ENCODE assay signal across 8 cellular contexts in the genomic region with DNA sequence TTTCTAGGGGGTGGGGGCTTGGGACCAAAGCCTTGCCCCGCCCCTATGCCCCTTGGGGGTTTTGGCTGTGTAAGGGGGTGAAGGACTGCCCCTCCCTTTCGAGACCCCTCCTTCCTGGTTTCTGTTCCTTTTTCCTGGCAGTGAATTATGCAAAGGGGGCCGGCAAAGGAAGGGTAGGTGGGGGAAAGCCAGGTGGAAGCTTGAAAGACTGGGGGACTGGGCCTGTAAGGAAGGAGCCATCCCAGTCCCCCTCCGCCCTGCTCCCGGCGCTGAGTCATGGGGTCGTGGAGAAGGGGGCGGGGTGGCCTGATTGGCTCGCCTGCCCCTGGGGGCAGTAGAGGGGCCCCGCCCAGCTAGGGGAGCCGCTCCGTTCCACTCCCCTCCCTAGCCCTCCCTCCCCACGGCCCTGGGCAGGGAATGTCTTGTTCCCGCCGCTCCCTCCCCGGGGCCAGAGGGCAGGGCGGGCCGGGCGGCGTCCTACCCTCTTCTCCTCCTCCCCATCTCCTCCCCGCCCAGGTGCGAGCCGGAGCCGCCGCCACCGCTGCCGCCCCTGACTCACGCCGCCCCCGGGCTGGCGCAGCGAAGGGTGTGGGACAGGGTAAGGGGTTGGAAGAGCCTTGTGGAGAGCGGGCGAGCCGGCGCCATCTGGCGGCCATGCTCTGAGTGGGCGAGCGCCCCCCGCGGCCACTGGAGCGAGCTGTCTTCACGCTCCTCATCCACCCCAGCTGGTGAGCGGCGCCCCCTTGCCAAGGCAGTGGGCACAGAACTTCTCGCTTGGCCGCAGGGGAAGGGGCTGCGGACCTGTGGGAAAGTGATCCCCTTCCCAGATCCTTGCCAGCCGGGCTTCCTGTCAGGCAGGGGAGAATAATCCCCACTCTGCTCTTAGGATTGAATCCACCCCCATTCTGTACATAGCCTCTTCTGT. TPM values are rescaled to one million over a fixed set of nuclear protein-coding genes. Genes with fewer than 3 reads are reported as not detected.
DNase-seq lines count a peak whose midpoint lies in the region; ATAC-seq and TF ChIP-seq lines count a peak whose summit lies in the region.

No MANE protein-coding gene starts in this region.

- ATAC-seq in GM21786 (IDR thresholded peaks at IDR 0.05; ENCODE audit: unreplicated experiment), result peak; percentile 67

- peaks cover 25% of the 10 kb centered on the region for H3F3A ChIP-seq in DOHH2 (ENCODE audit: control insufficient read depth, insufficient read depth)

- no peaks in the 10 kb centered on the region for H4K20me1 ChIP-seq in DOHH2 (ENCODE audit: control insufficient read depth, insufficient read depth, low read depth, low read length)
- H4K20me1 ChIP-seq in osteoblast (ENCODE audit: insufficient read depth, low read length), result peaks cover 21% of the 10 kb centered on the region

- no peaks in the 10 kb centered on the region for H3K27me3 ChIP-seq in DOHH2 (ENCODE audit: control insufficient read depth, low read length)
- H3K27me3 ChIP-seq in osteoblast (ENCODE audit: insufficient read depth, low read length), result no peaks in the 10 kb centered on the region

- H3K9ac ChIP-seq in SK-N-MC (ENCODE audit: insufficient read length), result peak overlapping the region; percentile 67

- H3K9me3 ChIP-seq in DOHH2 (ENCODE audit: control insufficient read depth, insufficient read depth, low read length) (no peaks in the 10 kb centered on the region), SK-N-MC (ENCODE audit: low read depth, low read length) (no peaks in the 10 kb centered on the region), osteoblast (ENCODE audit: low read depth, low read length) (no peaks in the 10 kb centered on the region)

- peak overlapping the region; percentile 90 for H3K4me2 ChIP-seq in DOHH2 (ENCODE audit: low read length)
- peak overlapping the region; percentile 56 for H3K4me2 ChIP-seq in osteoblast (ENCODE audit: insufficient read depth, low read length)

- peak; percentile 100 for TF ChIP-seq CTCF in DOHH2 (IDR thresholded peaks at IDR 0.05; ENCODE audit: low read depth, low read length, poor library complexity, severe bottlenecking)
- peak; percentile 97 for TF ChIP-seq CTCF in osteoblast (IDR thresholded peaks at IDR 0.05; ENCODE audit: extremely low read depth, low read depth, low read length)

- H2AFZ ChIP-seq in osteoblast (ENCODE audit: low read length), result no peak overlapping the region

- H3K79me2 ChIP-seq in DOHH2 (ENCODE audit: control insufficient read depth, low read length) (no peaks in the 10 kb centered on the region), osteoblast (ENCODE audit: insufficient read depth, low read length) (peaks cover 11% of the 10 kb centered on the region)

- H3K9me2 ChIP-seq in DOHH2 (replicated peaks; ENCODE audit: control insufficient read depth, low read length), result no peaks in the 10 kb centered on the region

- peak; percentile 93 for DNase-seq in LoVo (ENCODE audit: low spot score)
- no peak for DNase-seq in SK-N-MC (ENCODE audit: low read depth, low spot score)
- peak; percentile 95 for DNase-seq in activated naive CD4-positive, alpha-beta T cell treated with anti-CD3 and anti-CD28 coated beads, Interleukin-2, amount 50 U/mL, for 16 hours
- peak; percentile 97 for DNase-seq in glomerular visceral epithelial cell (ENCODE audit: extremely low spot score)
- peak; percentile 98 for DNase-seq in osteoblast (ENCODE audit: insufficient read length, low spot score, missing footprints)

- H3K36me3 ChIP-seq in DOHH2 (ENCODE audit: control insufficient read depth, low read length) (peaks cover 24% of the 10 kb centered on the region), SK-N-MC (ENCODE audit: insufficient read depth, low read length) (peaks cover 10% of the 10 kb centered on the region; the same call in 1 of the 2 replicates), osteoblast (ENCODE audit: insufficient read depth, low read length) (peaks cover 15% of the 10 kb centered on the region)

- peaks cover 66% of the 10 kb centered on the region for H3K4me1 ChIP-seq in DOHH2 (ENCODE audit: control insufficient read depth, low read length)
- H3K4me1 ChIP-seq in osteoblast (ENCODE audit: insufficient read depth, low read length), result peaks cover 15% of the 10 kb centered on the region

- peak overlapping the region; percentile 66 for H3K27ac ChIP-seq in DOHH2 (ENCODE audit: low read depth, low read length)
- H3K27ac ChIP-seq in SK-N-MC, result peak overlapping the region; percentile 66
- H3K27ac ChIP-seq in osteoblast (ENCODE audit: low read depth, low read length), result no peak overlapping the region
- peak overlapping the region; percentile 82 for H3K27ac ChIP-seq in temporal lobe (ENCODE audit: low read depth, low read length)

- H3K4me3 ChIP-seq in DOHH2 (ENCODE audit: low read length) (peak overlapping the region; percentile 65), SK-N-MC (peak overlapping the region; percentile 83), osteoblast (ENCODE audit: insufficient read depth, low read length) (peak overlapping the region; percentile 59)

RNA-seq across cellular contexts. Expression of a gene that starts 14.7 kb away (rescaled TPM):
- 18.6 and 23.5 TPM in 2 replicates for total RNA-seq in osteoblast
- 1.5 TPM for total RNA-seq in temporal lobe

RNA-seq across cellular contexts. Expression of a gene that starts 16.3 kb away (rescaled TPM):
- total RNA-seq in osteoblast (not detected in 2 replicates), temporal lobe (not detected)

RNA-seq across cellular contexts. Expression of a gene that starts 16.3 kb away (rescaled TPM):
- total RNA-seq in osteoblast (not detected in 2 replicates), temporal lobe (0.25 TPM)

RNA-seq across cellular contexts. Expression of a gene that starts 23.9 kb away (rescaled TPM):
- total RNA-seq in osteoblast, result 0.88 TPM in 1 of 2 replicates, not detected in the other
- total RNA-seq in temporal lobe, result not detected

RNA-seq across cellular contexts. Expression of a gene that starts 33.8 kb away (rescaled TPM):
- total RNA-seq in osteoblast (89.0 and 101 TPM in 2 replicates), temporal lobe (11.1 TPM)
